ENCODE assay signal across 19 cellular contexts in the genomic region with DNA sequence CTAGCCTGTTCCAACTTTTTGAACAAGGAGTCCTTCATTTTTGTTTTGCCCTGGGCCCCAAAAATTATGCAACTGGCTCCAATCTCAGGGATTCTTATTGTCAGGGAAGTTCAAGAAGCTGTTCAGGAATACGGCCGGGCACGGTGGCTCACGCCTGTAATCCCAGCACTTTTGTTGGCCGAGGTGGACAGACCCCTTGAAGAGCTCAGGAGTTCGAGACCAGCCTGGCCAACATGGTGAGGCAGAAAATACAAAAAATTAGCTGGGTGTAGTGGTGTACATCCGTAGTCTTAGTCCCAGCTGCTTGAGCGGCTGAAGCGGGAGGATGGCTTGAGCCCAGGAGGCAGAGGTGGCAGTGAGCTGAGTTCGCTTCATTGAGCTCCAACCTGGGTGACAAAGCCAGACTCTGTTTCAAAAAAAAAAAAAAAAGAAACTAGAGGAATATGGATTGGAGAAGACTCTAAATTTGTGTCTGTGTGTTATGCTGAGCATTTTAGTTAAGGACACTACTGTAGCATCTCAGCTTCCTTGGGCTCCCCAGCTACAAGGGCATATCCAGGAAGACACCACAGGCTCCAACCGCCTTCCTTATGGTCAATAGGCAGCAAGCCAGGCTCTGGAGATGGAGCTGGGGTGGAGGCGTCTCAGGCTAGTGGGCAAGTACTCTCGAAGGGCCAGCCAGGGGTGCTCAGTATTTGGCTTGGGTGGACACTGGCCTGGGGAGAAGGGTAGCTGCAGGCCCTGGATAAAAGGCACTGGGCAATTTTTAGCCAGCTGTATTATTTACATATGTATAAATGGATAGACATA.
"Had no signal": no experiment of that assay in that cellular context is flagged by ENCODE, and none has a peak within 500 bp of the region (broad histone marks: within the 10 kb centered on the region; RNA-seq: fewer than 3 reads in every experiment).

No MANE protein-coding gene starts in this region.

- ATAC-seq: heart right ventricle, psoas muscle, right lobe of liver had no signal

- DNase-seq: cerebellar nuclear complex; effector CD4-positive, alpha-beta T cell; heart right ventricle; hypothalamus; kidney glomerular epithelial cell; mammary epithelial cell; psoas muscle; retina; right lobe of liver; stimulated activated CD4-positive, alpha-beta T cell treated with anti-CD3 and anti-CD28 coated beads, Interleukin-12 subunit alpha, Interleukin-12 subunit beta, amount 100 ng/mL, for 4 hours; stomach; substantia nigra; trophoblast cell had no signal

- H3K27ac Mint-ChIP-seq: mesothelial cell of epicardium had no signal

- H3K27ac ChIP-seq: coronary artery, heart right ventricle, parathyroid adenoma, psoas muscle, right lobe of liver, skin epidermis, stomach, thoracic aorta had no signal

- H3K9me3 ChIP-seq: heart right ventricle, psoas muscle, right lobe of liver, stomach, thoracic aorta had no signal

- H3K4me1 Mint-ChIP-seq: nephron had no signal

- H3K27me3 ChIP-seq: heart right ventricle, right lobe of liver had no signal

- H3K4me1 ChIP-seq: parathyroid adenoma had no signal

- H3K4me3 Mint-ChIP-seq: mesothelial cell of epicardium, nephron had no signal

- H3K36me3 ChIP-seq: heart right ventricle, right lobe of liver, stomach, thoracic aorta had no signal

- H3K9ac ChIP-seq: parathyroid adenoma had no signal

- H3K4me3 ChIP-seq: coronary artery, heart right ventricle, psoas muscle, right lobe of liver, skin epidermis, stomach, thoracic aorta had no signal
